In the genomic region with DNA sequence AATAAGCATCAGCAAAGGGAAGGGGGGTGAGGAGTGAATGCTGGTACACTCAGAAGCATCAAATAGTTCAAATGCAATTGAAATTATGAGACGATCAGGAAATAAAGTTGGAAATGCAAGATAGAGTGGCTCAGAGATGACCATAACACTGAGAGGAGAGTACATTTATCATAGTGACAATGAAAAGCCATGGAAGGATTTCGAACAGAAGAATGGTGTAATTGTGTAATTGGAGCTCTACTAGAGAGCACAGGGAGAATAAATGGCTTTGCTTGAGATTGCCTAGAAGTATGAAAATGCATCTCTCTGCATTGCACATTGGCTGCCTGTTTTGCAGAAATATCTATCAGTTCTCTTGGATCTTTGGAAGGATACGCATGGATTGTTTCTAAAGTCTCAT, we compare ENCODE assay signal across 24 cellular contexts.
DNase-seq lines count a peak whose midpoint lies in the region; ATAC-seq and TF ChIP-seq lines count a peak whose summit lies in the region.
"Had no signal": no experiment of that assay in that cellular context is flagged by ENCODE, and none has a peak within 500 bp of the region (broad histone marks: within the 10 kb centered on the region; RNA-seq: fewer than 3 reads in every experiment).

No MANE protein-coding gene starts in this region.

- peaks cover 32% of the 10 kb centered on the region for H3K4me1 Mint-ChIP-seq in MCF 10A (ENCODE audit: insufficient read depth, unreplicated experiment)
- H3K4me1 Mint-ChIP-seq: CD14-positive monocyte had no signal

- DNase-seq in DMS153 treated with DMSO at 0.1 percent for 48 hours (lab: John Stamatoyannopoulos, UW; ENCODE audit: unreplicated experiment), result peak; percentile 32
- DNase-seq in DMS153 (lab: John Stamatoyannopoulos, UW), result no peak
- no peak for DNase-seq in mammary epithelial cell
- DNase-seq in MCF 10A (ENCODE audit: unreplicated experiment), result no peak
- no peak for DNase-seq in esophagus squamous epithelium (lab: John Stamatoyannopoulos, UW)
- DNase-seq in T-helper 1 cell, result no peak
- DNase-seq: DMS 273 treated with DMSO at 0.1 percent for 48 hours, EL, Karpas-422, MM.1S, NCI-H146, NCI-H345, NCI-H526 treated with DMSO at 0.1 percent for 48 hours, OCI-M1, SHP77 had no signal

- H3K4me2 ChIP-seq in mammary epithelial cell (ENCODE audit: insufficient read depth, low read depth, low read length), result peak overlapping the region; percentile 80
- H3K4me2 ChIP-seq: GM23338 had no signal

- H3K4me1 ChIP-seq in mammary epithelial cell (ENCODE audit: insufficient read depth, low read length), result peaks cover 48% of the 10 kb centered on the region
- peaks cover 0 to 58% (median 5%) of the 10 kb centered on the region in 3 donors for H3K4me1 ChIP-seq in esophagus squamous epithelium

- no peaks in the 10 kb centered on the region for H3K27me3 ChIP-seq in mammary epithelial cell (ENCODE audit: insufficient read depth, low read length)
- H3K27me3 ChIP-seq in esophagus squamous epithelium, result no peaks in the 10 kb centered on the region

- H3K4me3 ChIP-seq in mammary epithelial cell (replicated peaks in 1 of 3; ENCODE audit: insufficient read depth in 1 of 3, low read depth in 2 of 3, low read length in 3 of 3), result peak overlapping the region; percentile 19 to 97 (median 19)
- H3K4me3 ChIP-seq in esophagus squamous epithelium, result peak overlapping the region; percentile 2 to 49 (median 46)
- H3K4me3 ChIP-seq: GM12878, GM23338 had no signal

- no peaks in the 10 kb centered on the region for H3K27me3 Mint-ChIP-seq in MCF 10A (ENCODE audit: insufficient read depth, unreplicated experiment)

- H3K36me3 ChIP-seq in mammary epithelial cell (ENCODE audit: insufficient read depth, low read length), result peaks cover 3% of the 10 kb centered on the region
- H3K36me3 ChIP-seq in esophagus squamous epithelium, result no peaks in the 10 kb centered on the region

- H3K36me3 Mint-ChIP-seq in MCF 10A (ENCODE audit: insufficient read depth, unreplicated experiment), result peaks cover 6% of the 10 kb centered on the region
- H3K36me3 Mint-ChIP-seq: CD14-positive monocyte, IgD-negative memory B cell had no signal

- no peak overlapping the region for H3K27ac Mint-ChIP-seq in MCF 10A (ENCODE audit: low read depth, unreplicated experiment)
- H3K27ac Mint-ChIP-seq: CD14-positive monocyte; GM23338; IgD-negative memory B cell; T-helper 2 cell treated with Interferon-gamma antibody and Interleukin-4, amounts not matched to agents 5 μg/mL and 100 μg/mL, for 36 hours had no signal

- ATAC-seq in esophagus mucosa (no peak), GM18520 (IDR thresholded peaks at IDR 0.05; ENCODE audit: unreplicated experiment) (no peak)
- ATAC-seq: GM12878, GM23338 had no signal

- H3K27ac ChIP-seq in mammary epithelial cell (ENCODE audit: insufficient read depth, low read depth, low read length), result peak overlapping the region; percentile 32
- H3K27ac ChIP-seq in esophagus squamous epithelium, result peak overlapping the region; percentile 62 to 86 (median 82)
- H3K27ac ChIP-seq: 22Rv1, SK-N-MC had no signal

- H3K9me3 Mint-ChIP-seq in MCF 10A (ENCODE audit: unreplicated experiment), result no peaks in the 10 kb centered on the region
- H3K9me3 Mint-ChIP-seq: GM23338; IgD-negative memory B cell; T-helper 2 cell treated with Interferon-gamma antibody and Interleukin-4, amounts not matched to agents 5 μg/mL and 100 μg/mL, for 36 hours had no signal

- in situ Hi-C loops in mammary epithelial cell (cut with MboI; ENCODE audit: low sequenced_read_pairs in 2 of 2), result loop anchor here (5.0 to 10.0 kb wide), 2 partner anchors 520 to 527 kb away; no protein-coding TSS in a partner anchor

- TF ChIP-seq CTCF in mammary epithelial cell (conservative IDR thresholded peaks at IDR 0.05 in 1 of 2, IDR thresholded peaks at IDR 0.05 in 1 of 2; ENCODE audit: extremely low read depth in 1 of 2, insufficient read depth in 1 of 2, low read depth in 1 of 2, low read length in 2 of 2) (no peak), MCF 10A (IDR thresholded peaks at IDR 0.05; ENCODE audit: unreplicated experiment) (no peak), esophagus squamous epithelium (IDR thresholded peaks at IDR 0.05) (no peak)

- CTCF ChIA-PET in mammary epithelial cell (lab: Charles Lee; ENCODE audit: low non-redundant PET), result no interaction called here
- CTCF ChIA-PET in MCF 10A (lab: Yijun Ruan, JAX), result interaction anchor here (0.6 to 1.4 kb wide), 4 partner anchors 29 to 521 kb away, joined by 4 to 6 read pairs (median 4); no protein-coding TSS in a partner anchor

- dilution Hi-C loops in mammary epithelial cell (cut with HindIII; ENCODE audit: low sequenced_read_pairs), result no loop called here

- H3K9me3 ChIP-seq in mammary epithelial cell (replicated peaks; ENCODE audit: insufficient read depth, low read length) (no peaks in the 10 kb centered on the region), esophagus squamous epithelium (no peaks in the 10 kb centered on the region)

- H3K79me2 ChIP-seq in mammary epithelial cell (ENCODE audit: insufficient read depth, low read length), result peaks cover 100% of the 10 kb centered on the region

- TF ChIP-seq POLR2A in esophagus squamous epithelium (IDR thresholded peaks at IDR 0.05), result peak in 1 of 4 donors; percentile 16

- BruUV-seq in mammary epithelial cell (replicated peaks; lab: Mats Ljungman, UMichigan) (no TSS peak), MCF 10A (replicated peaks; lab: Mats Ljungman, UMichigan) (no TSS peak)

- no peak overlapping the region for H3K4me3 Mint-ChIP-seq in MCF 10A (ENCODE audit: unreplicated experiment)
- H3K4me3 Mint-ChIP-seq: CD14-positive monocyte; GM23338; IgD-negative memory B cell; T-helper 2 cell treated with Interferon-gamma antibody and Interleukin-4, amounts not matched to agents 5 μg/mL and 100 μg/mL, for 36 hours had no signal

- intact Hi-C loops in mammary epithelial cell (cut with micrococcal nuclease), result loop anchor here (5.0 kb wide), 3 partner anchors 82 to 437 kb away; no protein-coding TSS in a partner anchor
- intact Hi-C loops in MCF 10A (cut with micrococcal nuclease), result loop anchor here (5.0 kb wide), 1 partner anchor 38 kb away; no protein-coding TSS in a partner anchor
- intact Hi-C loops in esophagus squamous epithelium (cut with DNase I), result loop anchor here (10.0 kb wide), 1 partner anchor 150 kb away; no protein-coding TSS in a partner anchor

- H2AFZ ChIP-seq in mammary epithelial cell (ENCODE audit: low read depth, low read length), result no peak overlapping the region
- H2AFZ ChIP-seq: GM23338 had no signal

- no peaks in the 10 kb centered on the region for H4K20me1 ChIP-seq in mammary epithelial cell (ENCODE audit: insufficient read depth, low read length)

- H3K9ac ChIP-seq in mammary epithelial cell (ENCODE audit: insufficient read depth, low read length), result peak overlapping the region; percentile 21

- 47% methylated on average over 3 of the region's 3 CpGs for WGBS in mammary epithelial cell (ENCODE audit: low coverage, missing lambda C conversion rate)
- 33 to 48% methylated on average over 3 of the region's 3 CpGs for WGBS in esophagus squamous epithelium, 2 donors

- POLR2A ChIA-PET in MCF 10A (lab: Yijun Ruan, JAX), result interaction anchor here (0.7 to 7.7 kb wide), 6 partner anchors 31 to 526 kb away, joined by 3 to 86 read pairs (median 9); no protein-coding TSS in a partner anchor
